ENCODE assay signal across 8 cellular contexts in the genomic region with DNA sequence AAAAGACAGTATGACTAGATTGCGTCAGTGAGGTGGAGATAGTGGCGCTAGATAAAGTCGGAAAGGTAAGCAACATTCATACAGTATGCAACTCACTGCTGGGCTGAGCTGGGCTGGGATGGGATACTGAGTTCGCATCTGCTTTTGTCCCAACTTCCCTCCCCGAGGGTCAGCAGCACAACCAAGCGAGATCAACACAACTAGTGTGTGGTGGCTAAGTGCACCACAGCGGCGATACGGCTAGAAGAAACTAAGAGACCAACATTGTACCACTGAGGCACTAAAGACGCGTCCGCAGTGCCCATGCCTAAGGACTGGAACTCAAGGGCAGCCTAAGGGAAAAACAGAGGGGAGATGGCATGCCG. TPM values are rescaled to one million over a fixed set of nuclear protein-coding genes. Genes with fewer than 3 reads are reported as not detected.
DNase-seq lines count a peak whose midpoint lies in the region; ATAC-seq and TF ChIP-seq lines count a peak whose summit lies in the region.

No MANE protein-coding gene starts in this region.

- no peak for TF ChIP-seq CTCF in AG04450 (IDR thresholded peaks at IDR 0.05; ENCODE audit: low read depth, low read length)
- TF ChIP-seq CTCF in choroid plexus epithelial cell (conservative IDR thresholded peaks at IDR 0.05; ENCODE audit: low read depth, low read length), result no peak

- H3K4me1 ChIP-seq in HUES6 (ENCODE audit: control insufficient read depth, insufficient read depth, low read length) (no peaks in the 10 kb centered on the region), mucosa of stomach (ENCODE audit: control insufficient read depth, insufficient read depth, low read length) (peaks cover 23% of the 10 kb centered on the region)

- H3K4me3 ChIP-seq in AG04450 (ENCODE audit: low read depth, low read length) (peak overlapping the region; percentile 98), HUES6 (ENCODE audit: low read depth, low read length) (peak overlapping the region; percentile 95), choroid plexus epithelial cell (ENCODE audit: low read depth, low read length) (peak overlapping the region; percentile 69), mucosa of stomach (ENCODE audit: low read length) (peak overlapping the region; percentile 54)

- H3K9me3 ChIP-seq in AG04450 (ENCODE audit: control insufficient read depth, insufficient read depth, low read length) (no peaks in the 10 kb centered on the region), HUES6 (ENCODE audit: control insufficient read depth, insufficient read depth, low read depth, low read length) (no peaks in the 10 kb centered on the region), mucosa of stomach (ENCODE audit: control insufficient read depth, low read length) (no peaks in the 10 kb centered on the region)

- H3K9ac ChIP-seq in HUES6 (ENCODE audit: low read length) (peak overlapping the region; percentile 92), mucosa of stomach (ENCODE audit: low read length) (peak overlapping the region; percentile 51)

- H3K36me3 ChIP-seq in HUES6 (ENCODE audit: control insufficient read depth, insufficient read depth, low read length), result peaks cover 24% of the 10 kb centered on the region
- no peaks in the 10 kb centered on the region for H3K36me3 ChIP-seq in mucosa of stomach (ENCODE audit: control insufficient read depth, insufficient read depth, low read length)

- DNase-seq in AG04450 (ENCODE audit: low read depth, low spot score) (no peak), choroid plexus epithelial cell (ENCODE audit: low read depth) (no peak), NCI-H2029 (lab: John Stamatoyannopoulos, UW) (no peak), Kasumi-1 (lab: John Stamatoyannopoulos, UW) (no peak), HEK293T (ENCODE audit: extremely low spot score) (no peak)

- POLR2A ChIA-PET in AG04450 (lab: Yijun Ruan, JAX), result interaction anchor here (0.6 kb wide), 1 partner anchor 42 kb away, joined by 4 read pairs; no protein-coding TSS in a partner anchor
- POLR2A ChIA-PET in HEK293T (lab: Yijun Ruan, JAX), result interaction anchor here (0.6 to 1.3 kb wide), 5 partner anchors 11 to 44 kb away, joined by 3 to 4 read pairs (median 3); a partner anchor contains a TSS

- H3K27ac ChIP-seq in AG04450 (ENCODE audit: low read depth, low read length) (no peak overlapping the region), HUES6 (ENCODE audit: low read depth, low read length) (peak overlapping the region; percentile 28; the same call in 1 of the 2 replicates)

- CTCF ChIA-PET in AG04450 (lab: Charles Lee), result interaction anchor here (0.6 kb wide), 1 partner anchor 288 kb away, joined by 3 read pairs; no protein-coding TSS in a partner anchor
- CTCF ChIA-PET in HEK293T (lab: Yijun Ruan, JAX), result no interaction called here

- ATAC-seq in GM21515 (IDR thresholded peaks at IDR 0.05; ENCODE audit: unreplicated experiment), result no peak

- no peaks in the 10 kb centered on the region for H3K27me3 ChIP-seq in AG04450 (ENCODE audit: control insufficient read depth, insufficient read depth, low read length)
- no peaks in the 10 kb centered on the region for H3K27me3 ChIP-seq in HUES6 (ENCODE audit: control insufficient read depth, insufficient read depth, low read length)
- no peaks in the 10 kb centered on the region for H3K27me3 ChIP-seq in mucosa of stomach (ENCODE audit: control insufficient read depth, insufficient read depth, low read length)

TF ChIP-seq in HEK293T, 16 proteins besides CTCF, POLR2A, EP300 and RAD21:
- TF ChIP-seq L3MBTL2 (conservative IDR thresholded peaks at IDR 0.05), result no peak
- TF ChIP-seq ZNF384 (IDR thresholded peaks at IDR 0.05), result no peak
- no peak for TF ChIP-seq NFRKB (IDR thresholded peaks at IDR 0.05)
- no peak for TF ChIP-seq LEF1 (IDR thresholded peaks at IDR 0.05; ENCODE audit: borderline replicate concordance)
- no peak for TF ChIP-seq CTBP1 (IDR thresholded peaks at IDR 0.05; ENCODE audit: borderline replicate concordance)
- TF ChIP-seq SP1 (IDR thresholded peaks at IDR 0.05), result no peak
- no peak for TF ChIP-seq FOXK2 (IDR thresholded peaks at IDR 0.05)
- no peak for TF ChIP-seq ELF4 (IDR thresholded peaks at IDR 0.05)
- TF ChIP-seq FOXA1 (IDR thresholded peaks at IDR 0.05), result no peak
- TF ChIP-seq, protein P1, sequence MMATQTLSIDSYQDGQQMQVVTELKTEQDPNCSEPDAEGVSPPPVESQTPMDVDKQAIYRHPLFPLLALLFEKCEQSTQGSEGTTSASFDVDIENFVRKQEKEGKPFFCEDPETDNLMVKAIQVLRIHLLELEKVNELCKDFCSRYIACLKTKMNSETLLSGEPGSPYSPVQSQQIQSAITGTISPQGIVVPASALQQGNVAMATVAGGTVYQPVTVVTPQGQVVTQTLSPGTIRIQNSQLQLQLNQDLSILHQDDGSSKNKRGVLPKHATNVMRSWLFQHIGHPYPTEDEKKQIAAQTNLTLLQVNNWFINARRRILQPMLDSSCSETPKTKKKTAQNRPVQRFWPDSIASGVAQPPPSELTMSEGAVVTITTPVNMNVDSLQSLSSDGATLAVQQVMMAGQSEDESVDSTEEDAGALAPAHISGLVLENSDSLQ (IDR thresholded peaks at IDR 0.05), result no peak
- TF ChIP-seq FOXM1 (IDR thresholded peaks at IDR 0.05; ENCODE audit: borderline replicate concordance), result no peak
- no peak for TF ChIP-seq BHLHE40 (IDR thresholded peaks at IDR 0.05; ENCODE audit: borderline replicate concordance)
- no peak for TF ChIP-seq SUZ12 (IDR thresholded peaks at IDR 0.05)
- no peak for TF ChIP-seq HDGF (IDR thresholded peaks at IDR 0.05; ENCODE audit: borderline replicate concordance)
- TF ChIP-seq ARNT (IDR thresholded peaks at IDR 0.05), result no peak
- TF ChIP-seq TARDBP (IDR thresholded peaks at IDR 0.05), result no peak

RNA-seq across cellular contexts. Expression of a gene that starts 0.5 kb away (rescaled TPM):
- 47.6 and 50.8 TPM in 2 replicates for polyA plus RNA-seq in AG04450 (2011; rRNA removed)
- polyA minus RNA-seq in AG04450 (2011; rRNA and poly(A)+ RNA removed), result 26.3 and 37.8 TPM in 2 replicates

RNA-seq across cellular contexts. Expression of a gene that starts 0.6 kb away (rescaled TPM):
- 64.5 and 69.6 TPM in 2 replicates for polyA plus RNA-seq in AG04450 (2011; rRNA removed)
- 80.7 and 95.1 TPM in 2 replicates for polyA minus RNA-seq in AG04450 (2011; rRNA and poly(A)+ RNA removed)

RNA-seq across cellular contexts. Expression of a gene that starts 19.3 kb away (rescaled TPM):
- 452 and 459 TPM in 2 replicates for polyA plus RNA-seq in AG04450 (2011; rRNA removed)
- polyA minus RNA-seq in AG04450 (2011; rRNA and poly(A)+ RNA removed), result 283 and 326 TPM in 2 replicates

RNA-seq across cellular contexts. Expression of a gene that starts 44.2 kb away (rescaled TPM):
- 10.6 and 13.4 TPM in 2 replicates for polyA plus RNA-seq in AG04450 (2011; rRNA removed)
- 18.4 and 22.9 TPM in 2 replicates for polyA minus RNA-seq in AG04450 (2011; rRNA and poly(A)+ RNA removed)

RNA-seq across cellular contexts. Expression of a gene that starts 52.9 kb away (rescaled TPM):
- polyA plus RNA-seq in AG04450 (2011; rRNA removed), result 71.5 and 80.2 TPM in 2 replicates
- polyA minus RNA-seq in AG04450 (2011; rRNA and poly(A)+ RNA removed), result 144 and 158 TPM in 2 replicates
